In genomic region chr2:24824966-24825882, GRCh38 we compare ENCODE assay signal across 8 cellular contexts. TPM values are rescaled to one million over a fixed set of nuclear protein-coding genes. Genes with fewer than 3 reads are reported as not detected.
DNase-seq lines count a peak whose midpoint lies in the region; ATAC-seq, FAIRE-seq and TF ChIP-seq lines count a peak whose summit lies in the region.

No MANE protein-coding gene starts in this region.

- no peaks in the 10 kb centered on the region for H3K27me3 ChIP-seq in BJ (ENCODE audit: control insufficient read depth, insufficient read depth, low read length)
- H3K27me3 ChIP-seq in keratinocyte (ENCODE audit: control insufficient read depth, extremely low read depth, insufficient read depth, low read length), result no peaks in the 10 kb centered on the region

- intact Hi-C loops in activated CD4-positive, alpha-beta T cell treated with anti-CD3 and anti-CD28 coated beads, Interleukin-2, amount 10 ng/mL, durations not matched to agents 24 days and 14 days (cut with micrococcal nuclease), result loop anchor here (5.0 kb wide), 2 partner anchors 97 to 147 kb away; partner anchors contain the start of genes ADCY3 and DNAJC27

- H2AFZ ChIP-seq in keratinocyte (ENCODE audit: control insufficient read depth, low read length), result no peak overlapping the region

- H3K27me3 Mint-ChIP-seq in activated CD4-positive, alpha-beta T cell treated with anti-CD3 and anti-CD28 coated beads, Interleukin-2, amount 10 ng/mL, durations not matched to agents 24 days and 14 days, result no peaks in the 10 kb centered on the region

- H3K4me1 Mint-ChIP-seq in activated CD4-positive, alpha-beta T cell treated with anti-CD3 and anti-CD28 coated beads, Interleukin-2, amount 10 ng/mL, durations not matched to agents 24 days and 14 days, result peaks cover 23% of the 10 kb centered on the region

- H3K4me3 ChIP-seq in BJ (ENCODE audit: low read depth, low read length), result no peak overlapping the region
- no peak overlapping the region for H3K4me3 ChIP-seq in keratinocyte (ENCODE audit: control insufficient read depth in 2 of 3, extremely low read depth in 1 of 3, insufficient read depth in 2 of 3, low read depth in 1 of 3, low read length in 3 of 3)

- H3K27ac ChIP-seq in keratinocyte (ENCODE audit: control insufficient read depth, insufficient read depth, low read length), result no peak overlapping the region

- peak; percentile 57 for TF ChIP-seq CTCF in BJ (IDR thresholded peaks at IDR 0.05; ENCODE audit: insufficient read depth, low read depth, low read length)
- TF ChIP-seq CTCF in keratinocyte (optimal IDR thresholded peaks at IDR 0.05 in 1 of 3, IDR thresholded peaks at IDR 0.05 in 1 of 3, conservative IDR thresholded peaks at IDR 0.05 in 1 of 3; ENCODE audit: extremely low read depth in 1 of 3, insufficient read depth in 2 of 3, low read length in 3 of 3), result peak; percentile 59 to 69 (median 59)

- no peaks in the 10 kb centered on the region for H3K79me2 ChIP-seq in keratinocyte (ENCODE audit: control insufficient read depth, insufficient read depth, low read length)

- H3K4me2 ChIP-seq in keratinocyte (ENCODE audit: control insufficient read depth, extremely low read depth, insufficient read depth, low read depth, low read length), result no peak overlapping the region

- no peaks in the 10 kb centered on the region for H3K9me1 ChIP-seq in keratinocyte (ENCODE audit: control insufficient read depth, extremely low read depth, insufficient read depth, low read length)

- TF ChIP-seq POLR2A in GM12891 (IDR thresholded peaks at IDR 0.05; ENCODE audit: low read depth, low read length), result no peak

- no peaks in the 10 kb centered on the region for H3K9me3 ChIP-seq in keratinocyte (ENCODE audit: control insufficient read depth, low read depth, low read length)

- CTCF ChIA-PET in BJ (lab: Yijun Ruan, JAX), result interaction anchor here (1.1 to 8.1 kb wide), 6 partner anchors 10 to 421 kb away, joined by 3 to 76 read pairs (median 22); no protein-coding TSS in a partner anchor

- POLR2A ChIA-PET in BJ (lab: Charles Lee), result no interaction called here

- H3K9me3 Mint-ChIP-seq in activated CD4-positive, alpha-beta T cell treated with anti-CD3 and anti-CD28 coated beads, Interleukin-2, amount 10 ng/mL, durations not matched to agents 24 days and 14 days, result no peaks in the 10 kb centered on the region

- no peaks in the 10 kb centered on the region for H3K4me1 ChIP-seq in keratinocyte (ENCODE audit: control insufficient read depth, extremely low read depth, insufficient read depth, low read length)

- no peak for FAIRE-seq in GM12891 (lab: Jason Lieb, UNC)
- FAIRE-seq in keratinocyte (lab: Jason Lieb, UNC), result no peak
- peak; percentile 30 for FAIRE-seq in urothelium cell line (lab: Jason Lieb, UNC)

- ATAC-seq in GM19351 (IDR thresholded peaks at IDR 0.05; ENCODE audit: unreplicated experiment), result no peak

- dilution Hi-C loops in keratinocyte (cut with MboI; ENCODE audit: extremely low pct_ligation_motif_present, low sequenced_read_pairs), result no loop called here

- peaks cover 3% of the 10 kb centered on the region for H4K20me1 ChIP-seq in keratinocyte (ENCODE audit: control insufficient read depth, extremely low read depth, insufficient read depth, low read length)

- peaks cover 11% of the 10 kb centered on the region for H3K36me3 ChIP-seq in BJ (ENCODE audit: control insufficient read depth, insufficient read depth, low read length)
- H3K36me3 ChIP-seq in keratinocyte (ENCODE audit: control insufficient read depth in 2 of 2, extremely low read depth in 1 of 2, insufficient read depth in 2 of 2, low read length in 2 of 2), result peaks cover 8 to 29% of the 10 kb centered on the region in 2 experiments

- DNase-seq in BJ (ENCODE audit: low read depth), result no peak
- peak; percentile 30 for DNase-seq in GM12891 (ENCODE audit: insufficient read length, low spot score)
- DNase-seq in activated CD4-positive, alpha-beta T cell treated with anti-CD3 and anti-CD28 coated beads, Interleukin-2, amount 10 ng/mL, durations not matched to agents 24 days and 14 days, result peak; percentile 75
- DNase-seq in keratinocyte (ENCODE audit: low read depth, low spot score), result peak; percentile 19
- peak; percentile 58 for DNase-seq in urothelium cell line (ENCODE audit: low spot score)
- no peak for DNase-seq in kidney tubule cell (ENCODE audit: low spot score)
- no peak for DNase-seq in GDM1 (lab: John Stamatoyannopoulos, UW)

- H3K36me3 Mint-ChIP-seq in activated CD4-positive, alpha-beta T cell treated with anti-CD3 and anti-CD28 coated beads, Interleukin-2, amount 10 ng/mL, durations not matched to agents 24 days and 14 days (ENCODE audit: low read depth), result peaks cover 54% of the 10 kb centered on the region

- no peak overlapping the region for H3K4me3 Mint-ChIP-seq in activated CD4-positive, alpha-beta T cell treated with anti-CD3 and anti-CD28 coated beads, Interleukin-2, amount 10 ng/mL, durations not matched to agents 24 days and 14 days

- H3K9ac ChIP-seq in keratinocyte (ENCODE audit: control insufficient read depth, extremely low read depth, insufficient read depth, low read length), result no peak overlapping the region

- peak overlapping the region; percentile 93 for H3K27ac Mint-ChIP-seq in activated CD4-positive, alpha-beta T cell treated with anti-CD3 and anti-CD28 coated beads, Interleukin-2, amount 10 ng/mL, durations not matched to agents 24 days and 14 days

TF ChIP-seq in GM12891, 5 proteins besides CTCF, POLR2A, EP300 and RAD21:
- no peak for TF ChIP-seq PAX5 (IDR thresholded peaks at IDR 0.05; ENCODE audit: insufficient read depth, low read length, severe bottlenecking)
- TF ChIP-seq POLR2AphosphoS5 (IDR thresholded peaks at IDR 0.05; ENCODE audit: low read depth, low read length), result peak; percentile 37; the same call in 1 of the 2 replicates

RNA-seq across cellular contexts. Expression of gene CENPO, which starts 32.0 kb away (rescaled TPM):
- polyA plus RNA-seq in BJ (2011; rRNA removed) (18.2 and 19.4 TPM in 2 replicates), keratinocyte (4.2 to 14.2 TPM (median 12.1 TPM) in 3 replicates)
- polyA minus RNA-seq in BJ (2011; rRNA and poly(A)+ RNA removed), result 16.6 and 18.9 TPM in 2 replicates
- 20.3 TPM for polyA plus RNA-seq in GM12891 (2012; ENCODE audit: low read depth, missing spikeins)
- 44.0 and 45.9 TPM in 2 replicates for total RNA-seq in activated CD4-positive, alpha-beta T cell treated with anti-CD3 and anti-CD28 coated beads, Interleukin-2, amount 10 ng/mL, durations not matched to agents 24 days and 14 days
- polyA plus RNA-seq in keratinocyte (2011; ENCODE audit: low read depth), result 1.1 TPM
- polyA plus RNA-seq in keratinocyte (2011; cell fraction: cytosol; rRNA removed), result 4.6 and 6.3 TPM in 2 replicates
- 9.9 and 11.3 TPM in 2 replicates for polyA plus RNA-seq in keratinocyte (2011; cell fraction: nucleus; rRNA removed)
- polyA plus RNA-seq in keratinocyte (2012; ENCODE audit: low replicate concordance), result 0.85 and 10.7 TPM in 2 replicates
- 6.8 to 16.5 TPM (median 16.3 TPM) in 3 replicates for polyA minus RNA-seq in keratinocyte
- 5.9 TPM for polyA minus RNA-seq in keratinocyte (2011; cell fraction: cytosol; rRNA and poly(A)+ RNA removed)
- 5.5 and 8.8 TPM in 2 replicates for polyA minus RNA-seq in keratinocyte (2011; cell fraction: nucleus; rRNA and poly(A)+ RNA removed)

RNA-seq across cellular contexts. Expression of gene PTRHD1, which starts 32.0 kb away (rescaled TPM):
- polyA plus RNA-seq in BJ (2011; rRNA removed) (44.5 and 59.2 TPM in 2 replicates), keratinocyte (15.8 to 37.7 TPM (median 36.9 TPM) in 3 replicates)
- 4.7 and 8.1 TPM in 2 replicates for polyA minus RNA-seq in BJ (2011; rRNA and poly(A)+ RNA removed)
- polyA plus RNA-seq in GM12891 (2012; ENCODE audit: low read depth, missing spikeins), result 75.5 TPM
- total RNA-seq in activated CD4-positive, alpha-beta T cell treated with anti-CD3 and anti-CD28 coated beads, Interleukin-2, amount 10 ng/mL, durations not matched to agents 24 days and 14 days, result 21.7 and 22.2 TPM in 2 replicates
- polyA plus RNA-seq in keratinocyte (2011; ENCODE audit: low read depth), result 3.0 TPM
- 26.7 and 27.6 TPM in 2 replicates for polyA plus RNA-seq in keratinocyte (2011; cell fraction: cytosol; rRNA removed)
- 7.2 TPM in 2 replicates for polyA plus RNA-seq in keratinocyte (2011; cell fraction: nucleus; rRNA removed)
- polyA plus RNA-seq in keratinocyte (2012; ENCODE audit: low replicate concordance), result 21.7 and 43.0 TPM in 2 replicates
- 8.2 to 22.4 TPM (median 14.1 TPM) in 3 replicates for polyA minus RNA-seq in keratinocyte
- polyA minus RNA-seq in keratinocyte (2011; cell fraction: cytosol; rRNA and poly(A)+ RNA removed), result 16.7 TPM
- 2.7 and 4.7 TPM in 2 replicates for polyA minus RNA-seq in keratinocyte (2011; cell fraction: nucleus; rRNA and poly(A)+ RNA removed)

Comparison
In these comparisons a context has a peak if more than half of its experiments do, and no peak if none do; other contexts are left out.
1. DNase-seq: peak in GM12891 (single experiment), activated CD4-positive, alpha-beta T cell treated with anti-CD3 and anti-CD28 coated beads, Interleukin-2, amount 10 ng/mL, durations not matched to agents 24 days and 14 days (single experiment), keratinocyte (single experiment) and urothelium cell line (single experiment); none in BJ (single experiment), kidney tubule cell (single experiment) and GDM1 (single experiment).